Comparison of ENCODE assay signal across 1 cellular context in genomic region chr2:85342156-85342555, GRCh38.
TF ChIP-seq lines count a peak whose summit lies in the region.

No MANE protein-coding gene starts in this region.

TF ChIP-seq in H1, 55 proteins besides CTCF, POLR2A, EP300 and RAD21:
- TF ChIP-seq CEBPB (IDR thresholded peaks at IDR 0.05; ENCODE audit: low read depth, low read length) (no peak), BACH1 (IDR thresholded peaks at IDR 0.05; ENCODE audit: low read length) (no peak), BRCA1 (IDR thresholded peaks at IDR 0.05; ENCODE audit: low read depth, low read length) (no peak), TEAD4 (IDR thresholded peaks at IDR 0.05; ENCODE audit: low read depth, low read length) (0 out of 2 replicates have a peak, but pooled peaks have one; percentile 63), ATF3 (IDR thresholded peaks at IDR 0.05; ENCODE audit: insufficient read depth, low read depth, low read length) (no peak)
